Comparison of ENCODE assay signal across 31 cellular contexts in the genomic region with DNA sequence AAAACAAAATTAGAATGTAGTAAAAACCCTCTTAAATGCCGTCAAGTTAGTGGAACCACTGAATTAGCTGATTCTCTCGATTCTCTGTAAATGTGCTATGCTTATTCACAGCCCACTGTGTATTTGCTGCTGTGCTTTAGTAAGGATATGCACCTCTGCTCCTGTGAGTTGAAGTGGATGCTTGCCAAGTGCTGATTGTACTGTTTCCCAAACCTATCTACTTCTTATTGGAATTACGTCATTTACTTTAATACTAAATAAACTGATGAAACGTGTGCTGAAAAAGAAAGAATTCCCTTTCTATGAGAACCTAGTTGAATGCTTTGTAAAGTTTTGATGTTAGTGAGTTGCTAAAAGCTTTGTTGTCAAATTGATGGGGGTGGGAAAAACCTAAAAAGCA.
DNase-seq lines count a peak whose midpoint lies in the region; ATAC-seq and TF ChIP-seq lines count a peak whose summit lies in the region.
"Had no signal": no experiment of that assay in that cellular context is flagged by ENCODE, and none has a peak within 500 bp of the region (broad histone marks: within the 10 kb centered on the region; RNA-seq: fewer than 3 reads in every experiment).

No MANE protein-coding gene starts in this region.

- no peaks in the 10 kb centered on the region for H3K27me3 ChIP-seq in A673 (replicated peaks; ENCODE audit: insufficient read depth, low read depth, low read length, poor library complexity)
- H3K27me3 ChIP-seq: neural progenitor cell, spleen, testis, uterus had no signal

- no peak overlapping the region for H3K27ac Mint-ChIP-seq in immature natural killer cell
- H3K27ac Mint-ChIP-seq: activated CD4-positive, alpha-beta T cell treated with anti-CD3 and anti-CD28 coated beads for 36 hours; CD4-positive, alpha-beta T cell; neural progenitor cell; stimulated activated naive CD8-positive, alpha-beta T cell treated with anti-CD3 and anti-CD28 coated beads, Interleukin-15, Interleukin-2, amounts not matched to agents 100 ng/mL and 50 ng/mL, for 24 hours had no signal

- DNase-seq in A673 (ENCODE audit: low spot score) (peak; percentile 27), NCI-H774 (lab: John Stamatoyannopoulos, UW) (peak; percentile 21), astrocyte of the cerebellum (ENCODE audit: low read depth) (peak; percentile 57), kidney tubule cell (ENCODE audit: low spot score) (peak; percentile 35), DMS79 (lab: John Stamatoyannopoulos, UW) (no peak), HT-29 (ENCODE audit: low spot score) (no peak), immature natural killer cell (no peak)
- DNase-seq: activated CD4-positive, alpha-beta T cell treated with anti-CD3 and anti-CD28 coated beads for 36 hours; activated effector memory CD4-positive, alpha-beta T cell treated with Interleukin-2 at 50 U/mL for 16 hours; AML-193; CD4-positive, alpha-beta T cell; cortex of kidney; effector memory CD4-positive, alpha-beta T cell; H7; islet precursor cell; left ventricle myocardium superior; NCI-H1694; right cardiac atrium; SHP77; spleen; stimulated activated CD4-positive, alpha-beta T cell treated with anti-CD3 and anti-CD28 coated beads, Interleukin-2, amount 100 ng/mL, for 24 hours; T-helper 2 cell; testis; uterus had no signal

- intact Hi-C loops in A673 (cut with micrococcal nuclease; ENCODE audit: unreplicated experiment): no loop called here

- no TSS peak for BruUV-seq in A673 (replicated peaks; lab: Mats Ljungman, UMichigan)

- peaks cover 3 to 21% (median 14%) of the 10 kb centered on the region in 6 donors for H3K9me3 Mint-ChIP-seq in immature natural killer cell

- H3K4me3 ChIP-seq in A673 (ENCODE audit: low read depth, low read length, poor library complexity, severe bottlenecking) (no peak overlapping the region), astrocyte of the cerebellum (ENCODE audit: low read depth, low read length) (no peak overlapping the region)
- H3K4me3 ChIP-seq: A549, neural progenitor cell, spleen, testis, uterus had no signal

- CTCF ChIA-PET in A673 (lab: Charles Lee): no interaction called here

- H3K4me1 ChIP-seq in A673 (ENCODE audit: insufficient read depth, low read length, poor library complexity, severe bottlenecking): no peaks in the 10 kb centered on the region
- H3K4me1 ChIP-seq: A549, neural progenitor cell, parathyroid adenoma, spleen, testis, uterus had no signal

- ATAC-seq in GM21529 (IDR thresholded peaks at IDR 0.05; ENCODE audit: unreplicated experiment): no peak
- ATAC-seq: A549; activated CD4-positive, alpha-beta T cell treated with anti-CD3 and anti-CD28 coated beads for 36 hours; activated naive CD4-positive, alpha-beta T cell treated with anti-CD3 and anti-CD28 coated beads, Interleukin-2, amount 50 U/mL, for 72 hours; left ventricle myocardium superior; right cardiac atrium had no signal

- H3K4me3 Mint-ChIP-seq in immature natural killer cell: no peak overlapping the region
- H3K4me3 Mint-ChIP-seq: activated CD4-positive, alpha-beta T cell treated with anti-CD3 and anti-CD28 coated beads for 36 hours; CD4-positive, alpha-beta T cell; neural progenitor cell; stimulated activated naive CD8-positive, alpha-beta T cell treated with anti-CD3 and anti-CD28 coated beads, Interleukin-15, Interleukin-2, amounts not matched to agents 100 ng/mL and 50 ng/mL, for 24 hours had no signal

- no peaks in the 10 kb centered on the region for H3K4me1 Mint-ChIP-seq in immature natural killer cell
- H3K4me1 Mint-ChIP-seq: activated CD4-positive, alpha-beta T cell treated with anti-CD3 and anti-CD28 coated beads for 36 hours had no signal

- H3K27ac ChIP-seq in A673 (ENCODE audit: low read depth, low read length, poor library complexity, severe bottlenecking): no peak overlapping the region
- H3K27ac ChIP-seq: A549, KMS-11, neural progenitor cell, parathyroid adenoma, spleen, testis, uterus had no signal

- in situ Hi-C loops in astrocyte of the cerebellum (cut with HindIII; ENCODE audit: low sequenced_read_pairs): no loop called here

- H3K36me3 Mint-ChIP-seq in immature natural killer cell: peaks cover 0 to 1% (median 0%) of the 10 kb centered on the region in 3 donors
- H3K36me3 Mint-ChIP-seq: activated naive CD4-positive, alpha-beta T cell treated with anti-CD3 and anti-CD28 coated beads, Interleukin-2, amount 50 U/mL, for 72 hours had no signal

- H3K27me3 Mint-ChIP-seq in immature natural killer cell (ENCODE audit: low read depth in 3 of 3): no peaks in the 10 kb centered on the region
- H3K27me3 Mint-ChIP-seq: activated CD4-positive, alpha-beta T cell treated with anti-CD3 and anti-CD28 coated beads for 36 hours; CD4-positive, alpha-beta T cell; stimulated activated naive CD8-positive, alpha-beta T cell treated with anti-CD3 and anti-CD28 coated beads, Interleukin-15, Interleukin-2, amounts not matched to agents 100 ng/mL and 50 ng/mL, for 24 hours had no signal

- no peak for TF ChIP-seq CTCF in A673 (conservative IDR thresholded peaks at IDR 0.05; ENCODE audit: low read depth, low read length)
- TF ChIP-seq CTCF in astrocyte of the cerebellum (IDR thresholded peaks at IDR 0.05; ENCODE audit: low read depth, low read length, missing control alignments): no peak

- H3K36me3 ChIP-seq in A673 (ENCODE audit: insufficient read depth, low read length, poor library complexity, severe bottlenecking): no peaks in the 10 kb centered on the region
- H3K36me3 ChIP-seq: neural progenitor cell, spleen, uterus had no signal

- H3K9me3 ChIP-seq in A673 (ENCODE audit: low read depth, low read length, poor library complexity, severe bottlenecking): no peaks in the 10 kb centered on the region
- H3K9me3 ChIP-seq: A549, spleen, testis, uterus had no signal

- POLR2A ChIA-PET in A673 (lab: Charles Lee; ENCODE audit: low non-redundant PET): no interaction called here

Comparison
In these comparisons a context has a peak if more than half of its experiments do, and no peak if none do; other contexts are left out.
1. DNase-seq: peak in A673 (single experiment), NCI-H774 (single experiment), astrocyte of the cerebellum (single experiment) and kidney tubule cell (single experiment); none in DMS79 (single experiment), HT-29 (single experiment) and immature natural killer cell (0 of 3).